ENCODE assay signal across 26 cellular contexts in the genomic region with DNA sequence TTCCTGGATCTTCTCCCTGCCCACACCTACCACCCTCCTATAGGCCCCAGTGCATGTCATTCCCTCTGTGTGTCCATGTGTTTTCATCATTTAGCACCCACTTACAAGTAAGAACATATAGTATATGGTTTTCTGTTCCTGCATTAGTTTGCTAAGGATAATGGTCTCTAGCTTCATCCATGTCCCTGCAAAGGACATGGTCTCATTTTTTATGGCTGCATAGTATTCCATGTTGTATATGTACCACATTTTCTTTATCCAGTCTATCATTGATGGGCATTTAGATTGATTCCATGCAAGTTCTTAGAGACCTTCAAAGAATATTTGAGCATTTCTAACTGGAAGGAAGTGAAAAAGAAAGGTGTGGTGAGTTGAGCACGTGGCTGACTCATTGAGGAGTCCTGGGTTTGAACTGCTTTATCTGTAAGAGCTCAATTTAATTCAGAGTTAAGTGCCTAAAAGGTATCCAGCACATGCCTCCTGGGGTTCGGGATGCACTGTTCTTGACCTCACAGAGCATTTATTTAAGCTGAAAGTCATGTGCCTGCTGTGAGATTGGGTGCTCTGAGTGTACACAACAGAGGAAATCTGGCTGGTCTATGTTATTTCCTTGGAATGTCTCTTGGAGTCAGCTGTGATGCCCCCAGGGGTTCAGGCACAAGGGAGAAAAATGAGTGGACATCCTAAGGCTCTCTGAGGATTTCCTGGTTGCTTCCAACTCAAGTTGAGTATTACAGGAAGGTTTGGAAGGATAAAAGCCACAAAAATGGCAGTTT. TPM values are rescaled to one million over a fixed set of nuclear protein-coding genes. Genes with fewer than 3 reads are reported as not detected.
A peak's percentile ranks its signal among the peaks of the same experiment; 100 is the strongest.
DNase-seq lines count a peak whose midpoint lies in the region; TF ChIP-seq lines count a peak whose summit lies in the region.
"Had no signal": no experiment of that assay in that cellular context is flagged by ENCODE, and none has a peak within 500 bp of the region (broad histone marks: within the 10 kb centered on the region; RNA-seq: fewer than 3 reads in every experiment).

No MANE protein-coding gene starts in this region.

- DNase-seq in EL (peak; percentile 79), NCI-H69 (lab: John Stamatoyannopoulos, UW) (peak; percentile 72), choroid plexus epithelial cell (ENCODE audit: low read depth) (peak; percentile 18), pulmonary artery endothelial cell (ENCODE audit: low read depth, low spot score) (peak; percentile 86), CD14-positive monocyte (ENCODE audit: low spot score) (no peak), NCI-H446 (lab: John Stamatoyannopoulos, UW) (no peak), NCI-H2227 treated with DMSO at 0.1 percent for 48 hours (lab: John Stamatoyannopoulos, UW) (no peak)
- DNase-seq: BE2C; Caco-2; CD4-positive, alpha-beta T cell; DMS 273 treated with DMSO at 0.1 percent for 48 hours; DMS79 treated with DMSO at 0.1 percent for 48 hours; GDM1; Karpas-422; MG63; NCI-H1092; NCI-H1436; NCI-H1930; NCI-H345; NCI-H524 treated with DMSO at 0.1 percent for 48 hours; OCI-M1; Right ventricle myocardium superior had no signal

- H3K4me3 ChIP-seq in choroid plexus epithelial cell (ENCODE audit: low read depth, low read length): no peak overlapping the region
- H3K4me3 ChIP-seq: A549, GM23338, MG63 had no signal

- no peaks in the 10 kb centered on the region for H3K4me1 Mint-ChIP-seq in CD14-positive monocyte

- H3K27me3 Mint-ChIP-seq in CD14-positive monocyte (ENCODE audit: low read depth in 3 of 3): no peaks in the 10 kb centered on the region
- H3K27me3 Mint-ChIP-seq: CD4-positive, alpha-beta T cell had no signal

- intact Hi-C loops in CD14-positive monocyte (cut with micrococcal nuclease): no loop called here

- no peak overlapping the region for H3K27ac Mint-ChIP-seq in CD14-positive monocyte
- H3K27ac Mint-ChIP-seq: CD4-positive, alpha-beta T cell; GM23338 had no signal

- H3K36me3 Mint-ChIP-seq in CD14-positive monocyte: no peaks in the 10 kb centered on the region

- no peak overlapping the region for H3K4me3 Mint-ChIP-seq in CD14-positive monocyte
- H3K4me3 Mint-ChIP-seq: CD4-positive, alpha-beta T cell; GM23338 had no signal

- H3K9me3 Mint-ChIP-seq in CD14-positive monocyte: peaks cover 0 to 3% (median 0%) of the 10 kb centered on the region in 7 donors
- H3K9me3 Mint-ChIP-seq: GM23338 had no signal

- TF ChIP-seq CTCF in choroid plexus epithelial cell (conservative IDR thresholded peaks at IDR 0.05; ENCODE audit: low read depth, low read length) (no peak), CD14-positive monocyte (IDR thresholded peaks at IDR 0.05) (no peak)

RNA-seq across cellular contexts. Expression of a gene that starts 56.4 kb away (rescaled TPM):
- total RNA-seq in pulmonary artery endothelial cell: 0.14 and 0.79 TPM in 2 replicates
- not detected for polyA plus RNA-seq in CD14-positive monocyte
- total RNA-seq: Caco-2; CD4-positive, alpha-beta T cell; Right ventricle myocardium superior; SK-MEL-5; T-helper 1 cell treated with Interleukin-12 subunit alpha and Interleukin-12 subunit beta and Interleukin-4 antibody, amounts not matched to agents 30 ng/mL and 1 ng/mL, for 36 hours had no signal

Comparison
In these comparisons a context has a peak if more than half of its experiments do, and no peak if none do; other contexts are left out.
1. DNase-seq: peak in EL (single experiment), NCI-H69 (single experiment), choroid plexus epithelial cell (single experiment) and pulmonary artery endothelial cell (single experiment); none in CD14-positive monocyte (single experiment), NCI-H446 (0 of 2) and NCI-H2227 treated with DMSO at 0.1 percent for 48 hours (single experiment).